In genomic region chr20:37233471-37234253, GRCh38 we compare ENCODE assay signal across 38 cellular contexts. TPM values are rescaled to one million over a fixed set of nuclear protein-coding genes. Genes with fewer than 3 reads are reported as not detected.
DNase-seq lines count a peak whose midpoint lies in the region; ATAC-seq, FAIRE-seq and TF ChIP-seq lines count a peak whose summit lies in the region.
"Had no signal": no experiment of that assay in that cellular context is flagged by ENCODE, and none has a peak within 500 bp of the region (broad histone marks: within the 10 kb centered on the region; RNA-seq: fewer than 3 reads in every experiment).

No MANE protein-coding gene starts in this region.

- H3K27ac ChIP-seq in GM23338 (ENCODE audit: low read depth) (peak overlapping the region; percentile 52; the same call in 1 of the 2 replicates), HepG2 (ENCODE audit: extremely low read length, insufficient read depth, low read length) (no peak overlapping the region)
- H3K27ac ChIP-seq: BLaER1 treated with 17β-estradiol and CSF1 and Interleukin-3, amounts not matched to agents 10 nM and 100 nM; esophagus muscularis mucosa; PC-9; prostate gland; tibial artery had no signal

- H3K36me3 Mint-ChIP-seq in GM23338 (ENCODE audit: low read depth) (peaks cover 93% of the 10 kb centered on the region), glutamatergic neuron (ENCODE audit: unreplicated experiment) (peaks cover 12% of the 10 kb centered on the region)

- H3K4me3 ChIP-seq in GM23338, result no peak overlapping the region
- no peak overlapping the region for H3K4me3 ChIP-seq in HepG2 (replicated peaks in 1 of 3; ENCODE audit: insufficient read depth in 1 of 3, low read depth in 2 of 3, low read length in 3 of 3)
- H3K4me3 ChIP-seq: BLaER1 treated with 17β-estradiol and CSF1 and Interleukin-3, amounts not matched to agents 10 nM and 100 nM; esophagus muscularis mucosa; HAP-1; heart right ventricle; PC-9; prostate gland; tibial artery had no signal

- BruUV-seq in HepG2 (replicated peaks; lab: Mats Ljungman, UMichigan), result no TSS peak

- TF ChIP-seq CTCF in GM23338 (conservative IDR thresholded peaks at IDR 0.05; ENCODE audit: low read depth in 2 of 2) (no peak), glutamatergic neuron (IDR thresholded peaks at IDR 0.05; ENCODE audit: partially characterized antibody, unreplicated experiment) (no peak), HepG2 (CRISPR knock-in tag; IDR thresholded peaks at IDR 0.05) (no peak)

- POLR2A ChIA-PET in HepG2 (lab: Yijun Ruan, JAX), result no interaction called here

- peaks cover 3% of the 10 kb centered on the region for H3K27me3 Mint-ChIP-seq in GM23338 (ENCODE audit: insufficient read depth, low read depth, poor library complexity)
- H3K27me3 Mint-ChIP-seq in glutamatergic neuron (ENCODE audit: unreplicated experiment), result peaks cover 3% of the 10 kb centered on the region
- H3K27me3 Mint-ChIP-seq: activated naive CD4-positive, alpha-beta T cell treated with anti-CD3 and anti-CD28 coated beads, Interleukin-2, amount 50 U/mL, for 24 hours; naive B cell had no signal

- no peak overlapping the region for H3K27ac Mint-ChIP-seq in GM23338
- H3K27ac Mint-ChIP-seq in glutamatergic neuron (ENCODE audit: unreplicated experiment), result peak overlapping the region; percentile 4
- H3K27ac Mint-ChIP-seq: activated CD8-positive, alpha-beta T cell treated with anti-CD3 and anti-CD28 coated beads, Interleukin-2, amount 10 ng/mL, durations not matched to agents 7 days and 5 days; activated naive CD4-positive, alpha-beta T cell treated with anti-CD3 and anti-CD28 coated beads, Interleukin-2, amount 50 U/mL, for 24 hours; activated T-helper 2 cell treated with anti-CD3 and anti-CD28 coated beads, Interferon-gamma antibody, Interleukin-2, Interleukin-4, amounts not matched to agents 10 μg/mL and 5 μg/mL and 100 μg/mL, durations not matched to agents 14 hours and 24 hours and 36 hours had no signal

- H4K20me1 ChIP-seq in GM23338 (replicated peaks; ENCODE audit: insufficient read depth) (peaks cover 17% of the 10 kb centered on the region), HepG2 (ENCODE audit: insufficient read depth, low read length) (no peaks in the 10 kb centered on the region)

- H3K9me3 Mint-ChIP-seq in GM23338, result no peaks in the 10 kb centered on the region
- H3K9me3 Mint-ChIP-seq in glutamatergic neuron (ENCODE audit: unreplicated experiment), result no peaks in the 10 kb centered on the region
- H3K9me3 Mint-ChIP-seq: activated naive CD4-positive, alpha-beta T cell treated with anti-CD3 and anti-CD28 coated beads, Interleukin-2, amount 50 U/mL, for 24 hours; activated T-helper 2 cell treated with anti-CD3 and anti-CD28 coated beads, Interferon-gamma antibody, Interleukin-2, Interleukin-4, amounts not matched to agents 10 μg/mL and 5 μg/mL and 100 μg/mL, durations not matched to agents 14 hours and 24 hours and 36 hours; naive B cell had no signal

- intact Hi-C loops in HepG2 (cut with micrococcal nuclease; ENCODE audit: unreplicated experiment), result no loop called here

- peaks cover 18% of the 10 kb centered on the region for H3K4me1 ChIP-seq in GM23338 (ENCODE audit: insufficient read depth)
- no peaks in the 10 kb centered on the region for H3K4me1 ChIP-seq in HepG2 (ENCODE audit: insufficient read depth, low read length)
- H3K4me1 ChIP-seq: prostate gland had no signal

- H3K4me1 Mint-ChIP-seq in GM23338 (peaks cover 23% of the 10 kb centered on the region), glutamatergic neuron (ENCODE audit: low read depth, unreplicated experiment) (peaks cover 11% of the 10 kb centered on the region)
- H3K4me1 Mint-ChIP-seq: activated naive CD4-positive, alpha-beta T cell treated with anti-CD3 and anti-CD28 coated beads, Interleukin-2, amount 50 U/mL, for 24 hours; naive B cell had no signal

- TF ChIP-seq POLR2A in HepG2 (IDR thresholded peaks at IDR 0.05; ENCODE audit: insufficient read depth in 1 of 2, low read depth in 2 of 2, low read length in 2 of 2), result no peak

- H3K36me3 ChIP-seq in GM23338 (ENCODE audit: insufficient read depth) (peaks cover 74% of the 10 kb centered on the region), HepG2 (replicated peaks in 1 of 2; ENCODE audit: control insufficient read depth in 1 of 2, insufficient read depth in 2 of 2, low read length in 2 of 2) (peaks cover 79 to 98% of the 10 kb centered on the region in 2 experiments)

- H3K9me2 ChIP-seq in GM23338 (ENCODE audit: insufficient read depth), result no peaks in the 10 kb centered on the region

- in situ Hi-C loops in HepG2 (cut with HindIII; ENCODE audit: extremely low pct_ligation_motif_present, low pct_unique_long_range_greater_than_20kb), result no loop called here

- H3K9ac ChIP-seq in HepG2 (ENCODE audit: insufficient read depth, low read depth, low read length), result no peak overlapping the region
- H3K9ac ChIP-seq: BLaER1 treated with 17β-estradiol and CSF1 and Interleukin-3, amounts not matched to agents 10 nM and 100 nM had no signal

- H2AFZ ChIP-seq in GM23338 (no peak overlapping the region), HepG2 (ENCODE audit: low read length) (no peak overlapping the region)
- H2AFZ ChIP-seq: PC-9 had no signal

- H3K27me3 ChIP-seq in GM23338 (ENCODE audit: insufficient read depth), result no peaks in the 10 kb centered on the region
- H3K27me3 ChIP-seq in HepG2 (ENCODE audit: control insufficient read depth in 1 of 2, insufficient read depth in 2 of 2, low read length in 2 of 2), result no peaks in the 10 kb centered on the region
- H3K27me3 ChIP-seq: BLaER1 treated with 17β-estradiol and CSF1 and Interleukin-3, amounts not matched to agents 10 nM and 100 nM; esophagus muscularis mucosa; heart right ventricle; tibial artery had no signal

- H3K4me3 Mint-ChIP-seq in GM23338 (no peak overlapping the region), glutamatergic neuron (ENCODE audit: unreplicated experiment) (no peak overlapping the region)
- H3K4me3 Mint-ChIP-seq: activated CD8-positive, alpha-beta T cell treated with anti-CD3 and anti-CD28 coated beads, Interleukin-2, amount 10 ng/mL, durations not matched to agents 7 days and 5 days; activated naive CD4-positive, alpha-beta T cell treated with anti-CD3 and anti-CD28 coated beads, Interleukin-2, amount 50 U/mL, for 24 hours had no signal

- ATAC-seq in GM23338 (no peak), GM19023 (IDR thresholded peaks at IDR 0.05; ENCODE audit: unreplicated experiment) (no peak), HepG2 (no peak), GM18867 (IDR thresholded peaks at IDR 0.05; ENCODE audit: unreplicated experiment) (no peak)
- ATAC-seq: activated CD8-positive, alpha-beta T cell treated with anti-CD3 and anti-CD28 coated beads, Interleukin-2, amount 10 ng/mL, durations not matched to agents 7 days and 5 days; heart right ventricle; left ventricle myocardium superior; sciatic nerve had no signal

- no peaks in the 10 kb centered on the region for H3K9me3 ChIP-seq in HepG2 (ENCODE audit: low read length)
- H3K9me3 ChIP-seq: BLaER1 treated with 17β-estradiol and CSF1 and Interleukin-3, amounts not matched to agents 10 nM and 100 nM; esophagus muscularis mucosa; HAP-1; heart right ventricle; prostate gland; tibial artery had no signal

- H3K79me2 ChIP-seq in GM23338 (replicated peaks; ENCODE audit: insufficient read depth) (no peaks in the 10 kb centered on the region), HepG2 (ENCODE audit: insufficient read depth, low read length) (no peaks in the 10 kb centered on the region)

- TF ChIP-seq EP300 in HepG2 (IDR thresholded peaks at IDR 0.05; ENCODE audit: low read depth in 2 of 2, low read length in 2 of 2) (no peak), HepG2 (CRISPR knock-in tag; IDR thresholded peaks at IDR 0.05; ENCODE audit: borderline replicate concordance) (no peak)

- CTCF ChIA-PET in HepG2 (lab: Yijun Ruan, JAX; ENCODE audit: low intra/inter-chr PET ratio, low total read pairs), result no interaction called here

- DNase-seq in GM23338 (ENCODE audit: low spot score) (no peak), NCI-H1436 treated with DMSO at 0.1 percent for 48 hours (lab: John Stamatoyannopoulos, UW) (peak; percentile 79), NCI-H748 treated with DMSO at 0.1 percent for 48 hours (lab: John Stamatoyannopoulos, UW) (peak; percentile 95), glutamatergic neuron (no peak), HepG2 (ENCODE audit: low spot score) (no peak), AG20443 (ENCODE audit: low spot score) (no peak)
- DNase-seq: activated CD4-positive, alpha-beta T cell treated with anti-CD3 and anti-CD28 coated beads for 4 hours; activated CD8-positive, alpha-beta T cell treated with anti-CD3 and anti-CD28 coated beads, Interleukin-2, amount 10 ng/mL, durations not matched to agents 7 days and 5 days; amygdala; foreskin fibroblast; heart right ventricle; Karpas-422; kidney; left ventricle myocardium superior; mesendoderm; naive B cell; NCI-H187 treated with DMSO at 0.1 percent for 48 hours; NCI-H446 treated with DMSO at 0.1 percent for 48 hours; nucleus accumbens; PC-9; Right ventricle myocardium superior; stimulated activated CD4-positive, alpha-beta T cell treated with anti-CD3 and anti-CD28 coated beads, Interleukin-12 subunit alpha, Interleukin-12 subunit beta, amount 100 ng/mL, for 4 hours; stimulated activated CD4-positive, alpha-beta T cell treated with anti-CD3 and anti-CD28 coated beads, Interleukin-4, amount 100 ng/mL, for 24 hours; tibial artery had no signal

- H3F3A ChIP-seq in GM23338 (replicated peaks; ENCODE audit: low read depth), result no peaks in the 10 kb centered on the region; the same call in 1 of the 2 replicates

- WGBS in HepG2 (ENCODE audit: low lambda C conversion rate), result 96% methylated on average over 10 of the region's 10 CpGs

- H3K4me2 ChIP-seq in GM23338, result no peak overlapping the region
- no peak overlapping the region for H3K4me2 ChIP-seq in HepG2 (ENCODE audit: low read depth, low read length)
- H3K4me2 ChIP-seq: PC-9 had no signal

- TF ChIP-seq RAD21 in HepG2 (CRISPR knock-in tag; IDR thresholded peaks at IDR 0.05), result no peak

- no peak for FAIRE-seq in HepG2 (lab: Jason Lieb, UNC)
- FAIRE-seq: endometrium, GM12892, kidney had no signal

RNA-seq across cellular contexts. Expression of gene GHRH, which starts 28.0 kb away (rescaled TPM):
- total RNA-seq in GM23338 (2014; rRNA removed; shearing (Covaris generic)), result not detected in 2 replicates
- polyA plus RNA-seq in GM23338 (2016; fragmentation: Nextera tagmentation; extraction: Ambion mirVana), result 0.40 TPM in 1 of 2 replicates, not detected in the other
- total RNA-seq in glutamatergic neuron (ENCODE audit: unreplicated experiment), result not detected
- total RNA-seq in HepG2 (2016; rRNA removed; fragmentation: Illumina TruSeq; extraction: Trizol), result not detected in 2 replicates
- not detected in 2 replicates for total RNA-seq in HepG2 (2016; cell fraction: cytosol; rRNA removed; fragmentation: Illumina TruSeq; extraction: Trizol; ENCODE audit: low read depth)
- total RNA-seq in HepG2 (2016; cell fraction: insoluble cytoplasmic fraction; rRNA removed; fragmentation: Illumina TruSeq; extraction: Trizol), result not detected in 2 replicates
- not detected in 2 replicates for total RNA-seq in HepG2 (2016; cell fraction: membrane; rRNA removed; fragmentation: Illumina TruSeq; extraction: Trizol)
- not detected in 2 replicates for total RNA-seq in HepG2 (2016; cell fraction: nucleus; rRNA removed; fragmentation: Illumina TruSeq; extraction: Trizol)
- not detected in 2 replicates for polyA plus RNA-seq in HepG2 (2011; rRNA removed)
- polyA plus RNA-seq in HepG2 (2011; cell fraction: cytosol; rRNA removed), result not detected in 2 replicates
- not detected in 2 replicates for polyA plus RNA-seq in HepG2 (2011; cell fraction: nucleus; rRNA removed)
- polyA plus RNA-seq in HepG2 (2012), result not detected in 2 replicates
- not detected in 2 replicates for polyA plus RNA-seq in HepG2 (2016; cell fraction: cytosol; fragmentation: Illumina TruSeq; extraction: Trizol; ENCODE audit: low read depth)
- polyA plus RNA-seq in HepG2 (2016; cell fraction: insoluble cytoplasmic fraction; fragmentation: Illumina TruSeq; extraction: Trizol; ENCODE audit: low read depth), result not detected in 2 replicates
- not detected in 2 replicates for polyA plus RNA-seq in HepG2 (2016; cell fraction: membrane; fragmentation: Illumina TruSeq; extraction: Trizol; ENCODE audit: low read depth)
- polyA plus RNA-seq in HepG2 (2016; cell fraction: nucleus; fragmentation: Illumina TruSeq; extraction: Trizol; ENCODE audit: insufficient read depth, low read depth), result not detected in 2 replicates
- not detected in 2 replicates for polyA minus RNA-seq in HepG2 (2011; rRNA and poly(A)+ RNA removed; ENCODE audit: low replicate concordance)
- polyA minus RNA-seq in HepG2 (2011; cell fraction: cytosol; rRNA and poly(A)+ RNA removed), result not detected in 2 replicates
- polyA minus RNA-seq in HepG2 (2011; cell fraction: nucleus; rRNA and poly(A)+ RNA removed), result not detected in 2 replicates
- total RNA-seq: activated CD8-positive, alpha-beta T cell treated with anti-CD3 and anti-CD28 coated beads, Interleukin-2, amount 10 ng/mL, durations not matched to agents 7 days and 5 days; activated T-helper 2 cell treated with anti-CD3 and anti-CD28 coated beads, Interferon-gamma antibody, Interleukin-2, Interleukin-4, amounts not matched to agents 10 μg/mL and 5 μg/mL and 100 μg/mL, durations not matched to agents 14 hours and 24 hours and 36 hours; cerebellum; dermis microvascular lymphatic vessel endothelial cell; esophagus muscularis mucosa; G401; kidney; left ventricle myocardium superior; PC-9; prostate gland; sciatic nerve had no signal

RNA-seq across cellular contexts. Expression of gene MROH8, which starts 54.3 kb away (rescaled TPM):
- 0.63 TPM in 1 of 2 replicates, not detected in the other for total RNA-seq in GM23338 (2014; rRNA removed; shearing (Covaris generic))
- 0.50 and 0.68 TPM in 2 replicates for polyA plus RNA-seq in GM23338 (2016; fragmentation: Nextera tagmentation; extraction: Ambion mirVana)
- total RNA-seq in glutamatergic neuron (ENCODE audit: unreplicated experiment), result 2.6 TPM
- 5.5 and 6.1 TPM in 2 replicates for total RNA-seq in HepG2 (2016; rRNA removed; fragmentation: Illumina TruSeq; extraction: Trizol)
- total RNA-seq in HepG2 (2016; cell fraction: cytosol; rRNA removed; fragmentation: Illumina TruSeq; extraction: Trizol; ENCODE audit: low read depth), result 3.0 TPM in 2 replicates
- 5.5 TPM in 2 replicates for total RNA-seq in HepG2 (2016; cell fraction: insoluble cytoplasmic fraction; rRNA removed; fragmentation: Illumina TruSeq; extraction: Trizol)
- total RNA-seq in HepG2 (2016; cell fraction: membrane; rRNA removed; fragmentation: Illumina TruSeq; extraction: Trizol), result 3.6 and 4.2 TPM in 2 replicates
- 5.8 and 6.6 TPM in 2 replicates for total RNA-seq in HepG2 (2016; cell fraction: nucleus; rRNA removed; fragmentation: Illumina TruSeq; extraction: Trizol)
- 2.6 and 3.1 TPM in 2 replicates for polyA plus RNA-seq in HepG2 (2011; rRNA removed)
- 2.7 and 3.2 TPM in 2 replicates for polyA plus RNA-seq in HepG2 (2011; cell fraction: cytosol; rRNA removed)
- polyA plus RNA-seq in HepG2 (2011; cell fraction: nucleus; rRNA removed), result 4.4 and 5.1 TPM in 2 replicates
- polyA plus RNA-seq in HepG2 (2012), result 4.1 and 4.8 TPM in 2 replicates
- polyA plus RNA-seq in HepG2 (2016; cell fraction: cytosol; fragmentation: Illumina TruSeq; extraction: Trizol; ENCODE audit: low read depth), result 1.9 and 2.2 TPM in 2 replicates
- 5.6 and 6.7 TPM in 2 replicates for polyA plus RNA-seq in HepG2 (2016; cell fraction: insoluble cytoplasmic fraction; fragmentation: Illumina TruSeq; extraction: Trizol; ENCODE audit: low read depth)
- polyA plus RNA-seq in HepG2 (2016; cell fraction: membrane; fragmentation: Illumina TruSeq; extraction: Trizol; ENCODE audit: low read depth), result 3.7 and 4.5 TPM in 2 replicates
- polyA plus RNA-seq in HepG2 (2016; cell fraction: nucleus; fragmentation: Illumina TruSeq; extraction: Trizol; ENCODE audit: insufficient read depth, low read depth), result 5.9 and 6.7 TPM in 2 replicates
- polyA minus RNA-seq in HepG2 (2011; rRNA and poly(A)+ RNA removed; ENCODE audit: low replicate concordance), result 0.77 and 2.5 TPM in 2 replicates
- 0.62 and 1.6 TPM in 2 replicates for polyA minus RNA-seq in HepG2 (2011; cell fraction: cytosol; rRNA and poly(A)+ RNA removed)
- 7.2 and 10.6 TPM in 2 replicates for polyA minus RNA-seq in HepG2 (2011; cell fraction: nucleus; rRNA and poly(A)+ RNA removed)

RNA-seq across cellular contexts. Expression of gene RPN2, which starts 54.5 kb away (rescaled TPM):
- total RNA-seq in GM23338 (2014; rRNA removed; shearing (Covaris generic)), result 267 and 302 TPM in 2 replicates
- polyA plus RNA-seq in GM23338 (2016; fragmentation: Nextera tagmentation; extraction: Ambion mirVana) (244 TPM in 2 replicates), HepG2 (2011; rRNA removed) (1,560 and 1,818 TPM in 2 replicates)
- total RNA-seq in glutamatergic neuron (ENCODE audit: unreplicated experiment) (156 TPM), HepG2 (2016; rRNA removed; fragmentation: Illumina TruSeq; extraction: Trizol) (284 and 587 TPM in 2 replicates)
- 65.3 and 71.8 TPM in 2 replicates for total RNA-seq in HepG2 (2016; cell fraction: cytosol; rRNA removed; fragmentation: Illumina TruSeq; extraction: Trizol; ENCODE audit: low read depth)
- total RNA-seq in HepG2 (2016; cell fraction: insoluble cytoplasmic fraction; rRNA removed; fragmentation: Illumina TruSeq; extraction: Trizol), result 271 and 578 TPM in 2 replicates
- 95.8 and 99.1 TPM in 2 replicates for total RNA-seq in HepG2 (2016; cell fraction: membrane; rRNA removed; fragmentation: Illumina TruSeq; extraction: Trizol)
- 514 and 600 TPM in 2 replicates for total RNA-seq in HepG2 (2016; cell fraction: nucleus; rRNA removed; fragmentation: Illumina TruSeq; extraction: Trizol)
- 1,385 TPM in 2 replicates for polyA plus RNA-seq in HepG2 (2011; cell fraction: cytosol; rRNA removed)
- 528 and 556 TPM in 2 replicates for polyA plus RNA-seq in HepG2 (2011; cell fraction: nucleus; rRNA removed)
- polyA plus RNA-seq in HepG2 (2012), result 566 and 592 TPM in 2 replicates
- polyA plus RNA-seq in HepG2 (2016; cell fraction: cytosol; fragmentation: Illumina TruSeq; extraction: Trizol; ENCODE audit: low read depth), result 52.7 and 53.5 TPM in 2 replicates
- polyA plus RNA-seq in HepG2 (2016; cell fraction: insoluble cytoplasmic fraction; fragmentation: Illumina TruSeq; extraction: Trizol; ENCODE audit: low read depth), result 324 and 345 TPM in 2 replicates
- 79.9 and 84.4 TPM in 2 replicates for polyA plus RNA-seq in HepG2 (2016; cell fraction: membrane; fragmentation: Illumina TruSeq; extraction: Trizol; ENCODE audit: low read depth)
- 808 and 883 TPM in 2 replicates for polyA plus RNA-seq in HepG2 (2016; cell fraction: nucleus; fragmentation: Illumina TruSeq; extraction: Trizol; ENCODE audit: insufficient read depth, low read depth)
- 817 and 1,556 TPM in 2 replicates for polyA minus RNA-seq in HepG2 (2011; rRNA and poly(A)+ RNA removed; ENCODE audit: low replicate concordance)
- polyA minus RNA-seq in HepG2 (2011; cell fraction: cytosol; rRNA and poly(A)+ RNA removed), result 735 and 849 TPM in 2 replicates
- 241 and 296 TPM in 2 replicates for polyA minus RNA-seq in HepG2 (2011; cell fraction: nucleus; rRNA and poly(A)+ RNA removed)

RNA-seq across cellular contexts. Expression of gene MANBAL, which starts 55.8 kb away (rescaled TPM):
- 28.4 and 31.7 TPM in 2 replicates for total RNA-seq in GM23338 (2014; rRNA removed; shearing (Covaris generic))
- 44.2 and 48.1 TPM in 2 replicates for polyA plus RNA-seq in GM23338 (2016; fragmentation: Nextera tagmentation; extraction: Ambion mirVana)
- 27.9 TPM for total RNA-seq in glutamatergic neuron (ENCODE audit: unreplicated experiment)
- 16.5 and 18.6 TPM in 2 replicates for total RNA-seq in HepG2 (2016; rRNA removed; fragmentation: Illumina TruSeq; extraction: Trizol)
- 10.8 and 15.2 TPM in 2 replicates for total RNA-seq in HepG2 (2016; cell fraction: cytosol; rRNA removed; fragmentation: Illumina TruSeq; extraction: Trizol; ENCODE audit: low read depth)
- total RNA-seq in HepG2 (2016; cell fraction: insoluble cytoplasmic fraction; rRNA removed; fragmentation: Illumina TruSeq; extraction: Trizol), result 15.1 and 16.2 TPM in 2 replicates
- 25.3 and 29.5 TPM in 2 replicates for total RNA-seq in HepG2 (2016; cell fraction: membrane; rRNA removed; fragmentation: Illumina TruSeq; extraction: Trizol)
- 15.3 and 19.6 TPM in 2 replicates for total RNA-seq in HepG2 (2016; cell fraction: nucleus; rRNA removed; fragmentation: Illumina TruSeq; extraction: Trizol)
- polyA plus RNA-seq in HepG2 (2011; rRNA removed), result 70.2 and 74.1 TPM in 2 replicates
- polyA plus RNA-seq in HepG2 (2011; cell fraction: cytosol; rRNA removed), result 93.3 and 98.4 TPM in 2 replicates
- polyA plus RNA-seq in HepG2 (2011; cell fraction: nucleus; rRNA removed), result 35.2 and 44.3 TPM in 2 replicates
- 45.7 and 46.8 TPM in 2 replicates for polyA plus RNA-seq in HepG2 (2012)
- 48.1 and 71.4 TPM in 2 replicates for polyA plus RNA-seq in HepG2 (2016; cell fraction: cytosol; fragmentation: Illumina TruSeq; extraction: Trizol; ENCODE audit: low read depth)
- 55.8 and 57.5 TPM in 2 replicates for polyA plus RNA-seq in HepG2 (2016; cell fraction: insoluble cytoplasmic fraction; fragmentation: Illumina TruSeq; extraction: Trizol; ENCODE audit: low read depth)
- 67.6 and 91.3 TPM in 2 replicates for polyA plus RNA-seq in HepG2 (2016; cell fraction: membrane; fragmentation: Illumina TruSeq; extraction: Trizol; ENCODE audit: low read depth)
- polyA plus RNA-seq in HepG2 (2016; cell fraction: nucleus; fragmentation: Illumina TruSeq; extraction: Trizol; ENCODE audit: insufficient read depth, low read depth), result 68.3 and 69.5 TPM in 2 replicates
- 47.1 and 62.0 TPM in 2 replicates for polyA minus RNA-seq in HepG2 (2011; rRNA and poly(A)+ RNA removed; ENCODE audit: low replicate concordance)
- 11.5 and 14.7 TPM in 2 replicates for polyA minus RNA-seq in HepG2 (2011; cell fraction: cytosol; rRNA and poly(A)+ RNA removed)
- 7.6 and 12.7 TPM in 2 replicates for polyA minus RNA-seq in HepG2 (2011; cell fraction: nucleus; rRNA and poly(A)+ RNA removed)

Comparison
In these comparisons a context has a peak if more than half of its experiments do, and no peak if none do; other contexts are left out.
1. DNase-seq: peak in NCI-H1436 treated with DMSO at 0.1 percent for 48 hours (single experiment) and NCI-H748 treated with DMSO at 0.1 percent for 48 hours (single experiment); none in GM23338 (single experiment), glutamatergic neuron (single experiment), HepG2 (single experiment) and AG20443 (single experiment).